20 cellular contexts compared by ENCODE assay signal in genomic region chr5:118606940-118607339, GRCh38.
DNase-seq lines count a peak whose midpoint lies in the region; ATAC-seq and TF ChIP-seq lines count a peak whose summit lies in the region.
"Had no signal": no experiment of that assay in that cellular context is flagged by ENCODE, and none has a peak within 500 bp of the region (broad histone marks: within the 10 kb centered on the region; RNA-seq: fewer than 3 reads in every experiment).

No MANE protein-coding gene starts in this region.

- H3K27ac ChIP-seq in mammary epithelial cell (ENCODE audit: insufficient read depth, low read depth, low read length) (no peak overlapping the region), breast epithelium (no peak overlapping the region), IMR-90 (ENCODE audit: insufficient read depth, low read length) (no peak overlapping the region), SJCRH30 (no peak overlapping the region)
- H3K27ac ChIP-seq: 22Rv1, A549, C4-2B had no signal

- H3K4me3 Mint-ChIP-seq in endothelial cell (ENCODE audit: unreplicated experiment) (no peak overlapping the region), neural crest cell (no peak overlapping the region)
- H3K4me3 Mint-ChIP-seq: CD4-positive, alpha-beta T cell; HFFc6; IgD-negative memory B cell had no signal

- H3K9me3 Mint-ChIP-seq in endothelial cell (ENCODE audit: unreplicated experiment) (no peaks in the 10 kb centered on the region), neural crest cell (peaks cover 10% of the 10 kb centered on the region)
- H3K9me3 Mint-ChIP-seq: CD4-positive, alpha-beta T cell had no signal

- H3K56ac ChIP-seq in IMR-90 (ENCODE audit: extremely low read depth, insufficient read depth, low read length), result no peak overlapping the region

- TF ChIP-seq CTCF in mammary epithelial cell (conservative IDR thresholded peaks at IDR 0.05 in 1 of 2, IDR thresholded peaks at IDR 0.05 in 1 of 2; ENCODE audit: extremely low read depth in 1 of 2, insufficient read depth in 1 of 2, low read depth in 1 of 2, low read length in 2 of 2) (no peak), breast epithelium (IDR thresholded peaks at IDR 0.05) (no peak), IMR-90 (conservative IDR thresholded peaks at IDR 0.05; ENCODE audit: low read depth, low read length) (no peak), endothelial cell (IDR thresholded peaks at IDR 0.05; ENCODE audit: unreplicated experiment) (no peak), neural crest cell (conservative IDR thresholded peaks at IDR 0.05) (no peak)

- H3K36me3 Mint-ChIP-seq in endothelial cell (ENCODE audit: low read depth, unreplicated experiment) (no peaks in the 10 kb centered on the region), neural crest cell (ENCODE audit: low read depth) (no peaks in the 10 kb centered on the region)
- H3K36me3 Mint-ChIP-seq: IgD-negative memory B cell had no signal

- H2AFZ ChIP-seq in mammary epithelial cell (ENCODE audit: low read depth, low read length) (peak overlapping the region; percentile 52), IMR-90 (replicated peaks; ENCODE audit: low read length, poor library complexity) (peak overlapping the region; percentile 67)

- H3K18ac ChIP-seq in IMR-90 (ENCODE audit: low read depth, low read length), result no peak overlapping the region

- H3K23ac ChIP-seq in IMR-90 (ENCODE audit: low read depth, low read length), result no peak overlapping the region

- no peak overlapping the region for H3K4me3 ChIP-seq in mammary epithelial cell (replicated peaks in 1 of 3; ENCODE audit: insufficient read depth in 1 of 3, low read depth in 2 of 3, low read length in 3 of 3)
- no peak overlapping the region for H3K4me3 ChIP-seq in breast epithelium
- no peak overlapping the region for H3K4me3 ChIP-seq in IMR-90 (ENCODE audit: insufficient read depth, low read depth, low read length)
- no peak overlapping the region for H3K4me3 ChIP-seq in SJCRH30
- H3K4me3 ChIP-seq: A549 had no signal

- H2BK20ac ChIP-seq in IMR-90 (ENCODE audit: low read depth, low read length), result no peak overlapping the region

- ATAC-seq in IMR-90 (ENCODE audit: low read depth), result no peak; the same call in 1 of the 2 replicates
- ATAC-seq: A549, HCT116 had no signal

- no peak overlapping the region for H2BK120ac ChIP-seq in IMR-90 (ENCODE audit: low read depth, low read length)

- dilution Hi-C loops in mammary epithelial cell (cut with HindIII; ENCODE audit: low sequenced_read_pairs), result loop anchor here (25.0 kb wide), 1 partner anchor 145 kb away; no protein-coding TSS in a partner anchor
- dilution Hi-C loops in IMR-90 (cut with HindIII; ENCODE audit: low sequenced_read_pairs, unreplicated experiment), result no loop called here

- H2AK5ac ChIP-seq in IMR-90 (ENCODE audit: low read depth, low read length), result no peak overlapping the region

- DNase-seq in mammary epithelial cell (no peak), breast epithelium (ENCODE audit: low spot score in 2 of 2) (no peak), IMR-90 (no peak), endothelial cell (ENCODE audit: low spot score) (no peak), neural crest cell (ENCODE audit: low read depth, low spot score) (no peak), GM19240 (ENCODE audit: insufficient read length, low spot score) (no peak), SJCRH30 (no peak), NCI-H82 (lab: John Stamatoyannopoulos, UW) (no peak)
- DNase-seq: AML-193; CD4-positive, alpha-beta T cell; DMS79 treated with DMSO at 0.1 percent for 48 hours; GF-D8; GOT3; H7; HFFc6 had no signal

- H3K79me2 ChIP-seq in mammary epithelial cell (ENCODE audit: insufficient read depth, low read length), result no peaks in the 10 kb centered on the region

- peaks cover 2% of the 10 kb centered on the region for H3K27me3 Mint-ChIP-seq in endothelial cell (ENCODE audit: unreplicated experiment)
- H3K27me3 Mint-ChIP-seq in neural crest cell (ENCODE audit: low read depth), result no peaks in the 10 kb centered on the region
- H3K27me3 Mint-ChIP-seq: CD4-positive, alpha-beta T cell; IgD-negative memory B cell had no signal

- 70% methylated on average over 7 of the region's 7 CpGs for WGBS in mammary epithelial cell (ENCODE audit: low coverage, missing lambda C conversion rate)
- WGBS in IMR-90 (ENCODE audit: extremely low coverage in 2 of 2, insufficient read length in 1 of 2), 2 experiments, result 58% methylated on average over 3 of the region's 7 CpGs; no CpG with 5 or more reads in 1 of the 2 experiments

- BruUV-seq in mammary epithelial cell (replicated peaks; lab: Mats Ljungman, UMichigan) (no TSS peak), IMR-90 (replicated peaks; lab: Mats Ljungman, UMichigan) (no TSS peak)

- TF ChIP-seq RAD21 in IMR-90 (IDR thresholded peaks at IDR 0.05; ENCODE audit: low read length), result no peak

- H4K5ac ChIP-seq in IMR-90 (ENCODE audit: low read depth, low read length), result no peak overlapping the region

- H4K91ac ChIP-seq in IMR-90 (ENCODE audit: insufficient read depth, low read depth, low read length), result no peak overlapping the region

- no peaks in the 10 kb centered on the region for H3K9me1 ChIP-seq in IMR-90 (ENCODE audit: insufficient read depth, low read length)

- H2BK15ac ChIP-seq in IMR-90 (ENCODE audit: low read depth, low read length), result no peak overlapping the region

- H3K27ac Mint-ChIP-seq in endothelial cell (ENCODE audit: unreplicated experiment) (peak overlapping the region; percentile 85), neural crest cell (ENCODE audit: unreplicated experiment) (peak overlapping the region; percentile 57)
- H3K27ac Mint-ChIP-seq: CD4-positive, alpha-beta T cell; HFFc6; IgD-negative memory B cell had no signal

- H3K4me1 ChIP-seq in mammary epithelial cell (ENCODE audit: insufficient read depth, low read length) (peaks cover 3% of the 10 kb centered on the region), breast epithelium (no peaks in the 10 kb centered on the region), IMR-90 (ENCODE audit: control insufficient read depth, insufficient read depth, low read length) (no peaks in the 10 kb centered on the region), SJCRH30 (no peaks in the 10 kb centered on the region; the same call in 1 of the 2 replicates)
- H3K4me1 ChIP-seq: A549 had no signal

- no peaks in the 10 kb centered on the region for H3K79me1 ChIP-seq in IMR-90 (ENCODE audit: low read depth in 1 of 2, low read length in 2 of 2)

- H3K4me2 ChIP-seq in mammary epithelial cell (ENCODE audit: insufficient read depth, low read depth, low read length), result no peak overlapping the region
- H3K4me2 ChIP-seq in IMR-90 (ENCODE audit: low read depth, low read length), result no peak overlapping the region
- H3K4me2 ChIP-seq: A549 had no signal

- no peaks in the 10 kb centered on the region for H3K27me3 ChIP-seq in mammary epithelial cell (ENCODE audit: insufficient read depth, low read length)
- H3K27me3 ChIP-seq in breast epithelium, result no peaks in the 10 kb centered on the region
- no peaks in the 10 kb centered on the region for H3K27me3 ChIP-seq in IMR-90 (ENCODE audit: control insufficient read depth, insufficient read depth, low read length)
- no peaks in the 10 kb centered on the region for H3K27me3 ChIP-seq in SJCRH30

- no peaks in the 10 kb centered on the region for H4K20me1 ChIP-seq in mammary epithelial cell (ENCODE audit: insufficient read depth, low read length)
- H4K20me1 ChIP-seq in IMR-90 (ENCODE audit: insufficient read depth, low read length), result no peaks in the 10 kb centered on the region

- TF ChIP-seq POLR2A in breast epithelium (IDR thresholded peaks at IDR 0.05) (no peak), IMR-90 (IDR thresholded peaks at IDR 0.05; ENCODE audit: low read depth, low read length) (no peak)

- in situ Hi-C loops in mammary epithelial cell (cut with MboI; ENCODE audit: low sequenced_read_pairs in 2 of 2) (no loop called here), IMR-90 (cut with MboI; ENCODE audit: low sequenced_read_pairs) (no loop called here)

- H4K8ac ChIP-seq in IMR-90 (ENCODE audit: low read depth in 2 of 2, low read length in 2 of 2), result no peak overlapping the region

- H3K4ac ChIP-seq in IMR-90 (ENCODE audit: low read depth, low read length), result no peak overlapping the region

- H3K9me3 ChIP-seq in mammary epithelial cell (replicated peaks; ENCODE audit: insufficient read depth, low read length) (no peaks in the 10 kb centered on the region), breast epithelium (no peaks in the 10 kb centered on the region), IMR-90 (ENCODE audit: control insufficient read depth, insufficient read depth, low read length) (0 out of 2 replicates have a peak, but pooled peaks cover 2% of the 10 kb centered on the region), SJCRH30 (replicated peaks) (no peaks in the 10 kb centered on the region)
- H3K9me3 ChIP-seq: A549 had no signal

- CTCF ChIA-PET in mammary epithelial cell (lab: Charles Lee; ENCODE audit: low non-redundant PET) (no interaction called here), IMR-90 (lab: Yijun Ruan, JAX) (no interaction called here)

- H3K4me1 Mint-ChIP-seq in endothelial cell (ENCODE audit: unreplicated experiment), result peaks cover 15% of the 10 kb centered on the region
- no peaks in the 10 kb centered on the region for H3K4me1 Mint-ChIP-seq in neural crest cell
- H3K4me1 Mint-ChIP-seq: IgD-negative memory B cell had no signal

- no peak overlapping the region for H2BK5ac ChIP-seq in IMR-90 (ENCODE audit: low read depth, low read length, poor library complexity, severe bottlenecking)

- intact Hi-C loops in mammary epithelial cell (cut with micrococcal nuclease), result no loop called here
- intact Hi-C loops in breast epithelium (cut with DNase I; ENCODE audit: low total_unique reads), result no loop called here
- intact Hi-C loops in IMR-90 (cut with micrococcal nuclease), result no loop called here

- H2AK9ac ChIP-seq in IMR-90 (replicated peaks; ENCODE audit: low read depth, low read length, poor library complexity), result no peak overlapping the region

- H3K36me3 ChIP-seq in mammary epithelial cell (ENCODE audit: insufficient read depth, low read length) (no peaks in the 10 kb centered on the region), breast epithelium (no peaks in the 10 kb centered on the region), IMR-90 (ENCODE audit: control insufficient read depth, insufficient read depth, low read length) (no peaks in the 10 kb centered on the region), SJCRH30 (no peaks in the 10 kb centered on the region)

- H3K14ac ChIP-seq in IMR-90 (replicated peaks; ENCODE audit: low read depth, low read length), result no peak overlapping the region

- no peak overlapping the region for H3K9ac ChIP-seq in mammary epithelial cell (ENCODE audit: insufficient read depth, low read length)
- H3K9ac ChIP-seq in IMR-90 (ENCODE audit: low read depth, low read length), result no peak overlapping the region

- POLR2A ChIA-PET in IMR-90 (lab: Charles Lee; ENCODE audit: unreplicated experiment), result no interaction called here
